Comparison of ENCODE assay signal across 13 cellular contexts in genomic region chr2:60353863-60354262, GRCh38.
DNase-seq lines count a peak whose midpoint lies in the region; ATAC-seq and TF ChIP-seq lines count a peak whose summit lies in the region.
"Had no signal": no experiment of that assay in that cellular context is flagged by ENCODE, and none has a peak within 500 bp of the region (broad histone marks: within the 10 kb centered on the region; RNA-seq: fewer than 3 reads in every experiment).

No MANE protein-coding gene starts in this region.

- no peak for TF ChIP-seq CTCF in neutrophil (IDR thresholded peaks at IDR 0.05)
- TF ChIP-seq CTCF in ovary (IDR thresholded peaks at IDR 0.05), result no peak

- H3K9me3 ChIP-seq in neutrophil (no peaks in the 10 kb centered on the region), ovary (no peaks in the 10 kb centered on the region)

- DNase-seq in nucleus accumbens (lab: John Stamatoyannopoulos, UW), result no peak
- no peak for DNase-seq in GM03348 (ENCODE audit: low spot score)
- DNase-seq in ovary, result no peak
- no peak for DNase-seq in NCI-H1417 (lab: John Stamatoyannopoulos, UW)
- DNase-seq: DMS153; head of caudate nucleus; NCI-H187 treated with DMSO at 0.1 percent for 48 hours; stimulated activated CD4-positive, alpha-beta T cell treated with anti-CD3 and anti-CD28 coated beads, Interleukin-4, amount 100 ng/mL, for 1 hour had no signal

- H3K27ac ChIP-seq in neutrophil, result peak overlapping the region; percentile 66
- H3K27ac ChIP-seq in ovary, result no peak overlapping the region

- 73 to 87% (median 87%) methylated on average over 2 of the region's 2 CpGs for WGBS in ovary, 3 donors

- ATAC-seq in GM18909 (IDR thresholded peaks at IDR 0.05; ENCODE audit: poor library complexity, unreplicated experiment) (peak; percentile 48), GM21825 (IDR thresholded peaks at IDR 0.05; ENCODE audit: unreplicated experiment) (peak; percentile 35), HG03457 (IDR thresholded peaks at IDR 0.05; ENCODE audit: unreplicated experiment) (peak; percentile 29)
- ATAC-seq: SK-N-SH treated with all-trans-retinoic acid at 6 μM for 48 hours had no signal

- intact Hi-C loops in ovary (cut with DNase I), result no loop called here

- no peaks in the 10 kb centered on the region for H3K27me3 ChIP-seq in neutrophil
- no peaks in the 10 kb centered on the region for H3K27me3 ChIP-seq in ovary

- no peak for TF ChIP-seq POLR2A in ovary (IDR thresholded peaks at IDR 0.05)

- H3K36me3 ChIP-seq in neutrophil (no peaks in the 10 kb centered on the region), ovary (no peaks in the 10 kb centered on the region)

- H3K4me1 ChIP-seq in neutrophil (ENCODE audit: control insufficient read depth in 1 of 2, insufficient read depth in 1 of 2, low read depth in 1 of 2, low read length in 1 of 2) (peaks cover 48 to 53% of the 10 kb centered on the region in 2 experiments), ovary (ENCODE audit: insufficient read depth) (no peaks in the 10 kb centered on the region)

- H3K4me3 ChIP-seq in neutrophil (ENCODE audit: low read depth in 1 of 2, low read length in 1 of 2), result no peak overlapping the region
- H3K4me3 ChIP-seq in ovary, result no peak overlapping the region

- TF ChIP-seq EP300 in ovary (IDR thresholded peaks at IDR 0.05), result no peak
